In the genomic region with DNA sequence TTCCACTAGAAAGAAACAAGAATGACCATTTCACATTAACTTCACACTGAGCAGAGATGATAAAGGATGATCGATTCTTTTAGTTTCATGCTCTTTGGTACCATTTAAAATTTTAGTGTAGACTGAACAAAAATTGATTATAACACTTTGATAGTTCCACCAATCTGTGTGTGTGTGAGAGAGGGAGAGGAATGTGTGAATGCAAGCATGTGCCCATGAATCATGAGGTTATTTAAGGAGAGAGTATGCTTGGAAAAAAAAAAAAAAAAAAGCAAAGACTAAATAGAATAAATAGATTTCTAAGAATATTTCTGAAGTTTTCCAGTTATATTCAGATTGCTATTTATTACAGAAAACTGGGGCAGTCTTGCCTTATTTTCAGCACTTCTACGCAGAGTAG, we compare ENCODE assay signal across 33 cellular contexts.
DNase-seq lines count a peak whose midpoint lies in the region; ATAC-seq and TF ChIP-seq lines count a peak whose summit lies in the region.
"Had no signal": no experiment of that assay in that cellular context is flagged by ENCODE, and none has a peak within 500 bp of the region (broad histone marks: within the 10 kb centered on the region; RNA-seq: fewer than 3 reads in every experiment).

No MANE protein-coding gene starts in this region.

- peak; percentile 48 for ATAC-seq in left ventricle myocardium superior
- ATAC-seq in natural killer cell, result no peak
- ATAC-seq: activated CD8-positive, alpha-beta T cell treated with anti-CD3 and anti-CD28 coated beads, Interleukin-2, amount 10 ng/mL, durations not matched to agents 7 days and 5 days; CD8-positive, alpha-beta T cell; gastroesophageal sphincter; left lobe of liver; psoas muscle; stimulated activated naive CD8-positive, alpha-beta T cell treated with anti-CD3 and anti-CD28 coated beads, Interleukin-15, amount 100 ng/mL, for 72 hours; T-helper 17 cell had no signal

- no peaks in the 10 kb centered on the region for H3K36me3 Mint-ChIP-seq in natural killer cell
- H3K36me3 Mint-ChIP-seq: activated naive CD4-positive, alpha-beta T cell treated with anti-CD3 and anti-CD28 coated beads, Interleukin-2, amount 50 U/mL, for 24 hours; CD8-positive, alpha-beta T cell; immature natural killer cell; naive B cell had no signal

- TF ChIP-seq CTCF in cardiac fibroblast (IDR thresholded peaks at IDR 0.05; ENCODE audit: low read depth, low read length), result no peak
- TF ChIP-seq CTCF in foreskin fibroblast (IDR thresholded peaks at IDR 0.05; ENCODE audit: low read depth, low read length), result no peak
- TF ChIP-seq CTCF in natural killer cell (IDR thresholded peaks at IDR 0.05), result no peak

- H3K27ac Mint-ChIP-seq in natural killer cell, result no peak overlapping the region
- H3K27ac Mint-ChIP-seq: activated CD8-positive, alpha-beta T cell treated with anti-CD3 and anti-CD28 coated beads, Interleukin-2, amount 10 ng/mL, durations not matched to agents 7 days and 5 days; activated naive CD4-positive, alpha-beta T cell treated with anti-CD3 and anti-CD28 coated beads, Interleukin-2, amount 50 U/mL, for 24 hours; activated T-helper 2 cell treated with anti-CD3 and anti-CD28 coated beads, Interferon-gamma antibody, Interleukin-2, Interleukin-4, amounts not matched to agents 10 μg/mL and 5 μg/mL and 100 μg/mL, durations not matched to agents 14 hours and 24 hours and 36 hours; CD8-positive, alpha-beta T cell; immature natural killer cell; naive B cell; stimulated activated naive CD8-positive, alpha-beta T cell treated with anti-CD3 and anti-CD28 coated beads, Interleukin-15, amount 100 ng/mL, for 72 hours; T-helper 17 cell had no signal

- no peaks in the 10 kb centered on the region for H3K27me3 Mint-ChIP-seq in natural killer cell (ENCODE audit: low read depth in 2 of 2)
- H3K27me3 Mint-ChIP-seq: naive B cell; stimulated activated naive CD8-positive, alpha-beta T cell treated with anti-CD3 and anti-CD28 coated beads, Interleukin-15, amount 100 ng/mL, for 72 hours; T-helper 17 cell had no signal

- no peak overlapping the region for H3K4me3 Mint-ChIP-seq in natural killer cell
- H3K4me3 Mint-ChIP-seq: activated CD8-positive, alpha-beta T cell treated with anti-CD3 and anti-CD28 coated beads, Interleukin-2, amount 10 ng/mL, durations not matched to agents 7 days and 5 days; activated naive CD4-positive, alpha-beta T cell treated with anti-CD3 and anti-CD28 coated beads, Interleukin-2, amount 50 U/mL, for 24 hours; CD8-positive, alpha-beta T cell; immature natural killer cell; naive B cell; stimulated activated naive CD8-positive, alpha-beta T cell treated with anti-CD3 and anti-CD28 coated beads, Interleukin-15, amount 100 ng/mL, for 72 hours; T-helper 17 cell had no signal

- DNase-seq in left ventricle myocardium superior, result no peak
- no peak for DNase-seq in cardiac septum (ENCODE audit: low spot score)
- DNase-seq in cardiac fibroblast (ENCODE audit: low read depth in 2 of 2), result peak; percentile 15 to 19
- DNase-seq in foreskin fibroblast, result peak; percentile 20 to 56
- no peak for DNase-seq in cerebellum (ENCODE audit: low spot score)
- DNase-seq in NK-92 (lab: John Stamatoyannopoulos, UW; ENCODE audit: unreplicated experiment), result no peak
- DNase-seq in natural killer cell, result no peak
- no peak for DNase-seq in DMS114 treated with DMSO at 0.1 percent for 48 hours (lab: John Stamatoyannopoulos, UW; ENCODE audit: unreplicated experiment)
- DNase-seq: 8988T; activated CD8-positive, alpha-beta T cell treated with anti-CD3 and anti-CD28 coated beads, Interleukin-2, amount 10 ng/mL, durations not matched to agents 7 days and 5 days; CD8-positive, alpha-beta T cell; central memory CD4-positive, alpha-beta T cell; DMS153; GDM1; hypothalamus; immature natural killer cell; KG1; mesendoderm; naive B cell; NCI-H1417 treated with DMSO at 0.1 percent for 48 hours; NCI-H345; NCI-H748 treated with DMSO at 0.1 percent for 48 hours; psoas muscle; RPMI8226; stimulated activated naive CD8-positive, alpha-beta T cell treated with anti-CD3 and anti-CD28 coated beads, Interleukin-15, amount 100 ng/mL, for 72 hours; T-helper 17 cell; uterus had no signal

- intact Hi-C loops in left ventricle myocardium superior (cut with micrococcal nuclease), result no loop called here
- intact Hi-C loops in cardiac septum (cut with DNase I), result no loop called here
- intact Hi-C loops in natural killer cell (cut with micrococcal nuclease), result no loop called here

- H3K9me3 Mint-ChIP-seq in natural killer cell, result peaks cover 7 to 11% of the 10 kb centered on the region in 2 donors

- H3K4me3 ChIP-seq in cardiac fibroblast (replicated peaks in 1 of 2; ENCODE audit: low read depth in 2 of 2, low read length in 2 of 2) (no peak overlapping the region), foreskin fibroblast (ENCODE audit: low read depth in 1 of 2, low read length in 2 of 2) (no peak overlapping the region)
- H3K4me3 ChIP-seq: gastroesophageal sphincter, HAP-1, psoas muscle, SK-N-MC, uterus had no signal

- H3K4me1 Mint-ChIP-seq in natural killer cell, result no peaks in the 10 kb centered on the region
- H3K4me1 Mint-ChIP-seq: activated naive CD4-positive, alpha-beta T cell treated with anti-CD3 and anti-CD28 coated beads, Interleukin-2, amount 50 U/mL, for 24 hours; immature natural killer cell; naive B cell; stimulated activated naive CD8-positive, alpha-beta T cell treated with anti-CD3 and anti-CD28 coated beads, Interleukin-15, amount 100 ng/mL, for 72 hours; T-helper 17 cell had no signal

Comparison
In these comparisons a context has a peak if more than half of its experiments do, and no peak if none do; other contexts are left out.
1. DNase-seq: peak in cardiac fibroblast (2 of 2) and foreskin fibroblast (2 of 2); none in left ventricle myocardium superior (single experiment), cardiac septum (single experiment), cerebellum (single experiment), NK-92 (single experiment), natural killer cell (single experiment) and DMS114 treated with DMSO at 0.1 percent for 48 hours (single experiment).